10 cellular contexts compared by ENCODE assay signal in genomic region chr14:92577321-92577742, GRCh38.
DNase-seq lines count a peak whose midpoint lies in the region; ATAC-seq, FAIRE-seq and TF ChIP-seq lines count a peak whose summit lies in the region.
"Had no signal": no experiment of that assay in that cellular context is flagged by ENCODE, and none has a peak within 500 bp of the region (broad histone marks: within the 10 kb centered on the region; RNA-seq: fewer than 3 reads in every experiment).

No MANE protein-coding gene starts in this region.

- TF ChIP-seq POLR2A in lower leg skin (IDR thresholded peaks at IDR 0.05) (no peak), upper lobe of left lung (IDR thresholded peaks at IDR 0.05) (no peak)

- peaks cover 24% of the 10 kb centered on the region for H3K4me1 Mint-ChIP-seq in activated CD4-positive, alpha-beta memory T cell treated with anti-CD3 and anti-CD28 coated beads for 36 hours (ENCODE audit: low read depth)

- CTCF ChIA-PET in activated CD4-positive, alpha-beta memory T cell treated with anti-CD3 and anti-CD28 coated beads for 36 hours (lab: Charles Lee): interaction anchor here (0.9 to 1.9 kb wide), 7 partner anchors 8 to 112 kb away, joined by 3 to 6 read pairs (median 4); no protein-coding TSS in a partner anchor

- peak overlapping the region; percentile 34 for H3K27ac Mint-ChIP-seq in activated CD4-positive, alpha-beta memory T cell treated with anti-CD3 and anti-CD28 coated beads for 36 hours

- no peak overlapping the region for H3K4me3 ChIP-seq in BLaER1 treated with 17β-estradiol and CSF1 and Interleukin-3, amounts not matched to agents 10 nM and 100 nM
- H3K4me3 ChIP-seq in lower leg skin (ENCODE audit: low read depth, poor library complexity, severe bottlenecking): no peak overlapping the region
- H3K4me3 ChIP-seq in brain microvascular endothelial cell (ENCODE audit: low read depth, low read length): no peak overlapping the region
- H3K4me3 ChIP-seq in upper lobe of left lung: no peak overlapping the region
- H3K4me3 ChIP-seq: lung had no signal

- peak; percentile 53 for DNase-seq in activated CD4-positive, alpha-beta memory T cell treated with anti-CD3 and anti-CD28 coated beads for 36 hours
- DNase-seq in lower leg skin (ENCODE audit: low spot score in 2 of 2): no peak
- DNase-seq in brain microvascular endothelial cell: no peak
- no peak for DNase-seq in HTR-8/SVneo (ENCODE audit: insufficient read length, low spot score)
- no peak for DNase-seq in upper lobe of left lung

- no peak for TF ChIP-seq EP300 in upper lobe of left lung (IDR thresholded peaks at IDR 0.05)

- H3K9me3 Mint-ChIP-seq in activated CD4-positive, alpha-beta memory T cell treated with anti-CD3 and anti-CD28 coated beads for 36 hours: no peaks in the 10 kb centered on the region

- peak overlapping the region; percentile 6 for H3K4me3 Mint-ChIP-seq in activated CD4-positive, alpha-beta memory T cell treated with anti-CD3 and anti-CD28 coated beads for 36 hours

- in situ Hi-C loops in brain microvascular endothelial cell (cut with HindIII; ENCODE audit: low pct_ligation_motif_present, low sequenced_read_pairs): no loop called here

- POLR2A ChIA-PET in activated CD4-positive, alpha-beta memory T cell treated with anti-CD3 and anti-CD28 coated beads for 36 hours (lab: Charles Lee): interaction anchor here (1.0 to 1.3 kb wide), 2 partner anchors 14 to 21 kb away, joined by 3 read pairs; no protein-coding TSS in a partner anchor

- peaks cover 7 to 18% (median 12%) of the 10 kb centered on the region in 11 experiments; a peak in 17 of 22 replicates for H3K9me3 ChIP-seq in BLaER1 treated with 17β-estradiol and CSF1 and Interleukin-3, amounts not matched to agents 10 nM and 100 nM (replicated peaks in 1 of 11)
- no peaks in the 10 kb centered on the region for H3K9me3 ChIP-seq in upper lobe of left lung

- peak overlapping the region; percentile 21 to 73 (median 53) for H3K4me2 ChIP-seq in BLaER1 treated with 17β-estradiol and CSF1 and Interleukin-3, amounts not matched to agents 10 nM and 100 nM

- peak; percentile 81 for ATAC-seq in GM19035 (IDR thresholded peaks at IDR 0.05; ENCODE audit: unreplicated experiment)
- peak; percentile 50 for ATAC-seq in HG02970 (IDR thresholded peaks at IDR 0.05; ENCODE audit: low FRiP score, unreplicated experiment)
- no peak for ATAC-seq in upper lobe of left lung (ENCODE audit: low FRiP score in 2 of 2)

- peaks cover 16 to 46% (median 37%) of the 10 kb centered on the region in 10 experiments for H3K4me1 ChIP-seq in BLaER1 treated with 17β-estradiol and CSF1 and Interleukin-3, amounts not matched to agents 10 nM and 100 nM
- no peaks in the 10 kb centered on the region for H3K4me1 ChIP-seq in upper lobe of left lung

- H3K27ac ChIP-seq in BLaER1 treated with 17β-estradiol and CSF1 and Interleukin-3, amounts not matched to agents 10 nM and 100 nM: peak overlapping the region in 2 of 11 experiments; percentile 11 to 33; a peak in 1 of 22 replicates
- H3K27ac ChIP-seq in brain microvascular endothelial cell (no peak overlapping the region), upper lobe of left lung (peak overlapping the region in 2 of 4 donors; percentile 9 to 30)
- H3K27ac ChIP-seq: C4-2B had no signal

- H3K36me3 ChIP-seq in BLaER1 treated with 17β-estradiol and CSF1 and Interleukin-3, amounts not matched to agents 10 nM and 100 nM: peaks cover 0 to 70% (median 17%) of the 10 kb centered on the region in 11 experiments; a peak in 12 of 22 replicates
- H3K36me3 ChIP-seq in brain microvascular endothelial cell (replicated peaks) (peaks cover 6% of the 10 kb centered on the region), upper lobe of left lung (peaks cover 0 to 43% (median 21%) of the 10 kb centered on the region in 4 donors)

- H3K9ac ChIP-seq in BLaER1 treated with 17β-estradiol and CSF1 and Interleukin-3, amounts not matched to agents 10 nM and 100 nM: peak overlapping the region in 2 of 11 experiments; percentile 6 to 46; a peak in 3 of 22 replicates

- intact Hi-C loops in activated CD4-positive, alpha-beta memory T cell treated with anti-CD3 and anti-CD28 coated beads for 36 hours (cut with micrococcal nuclease): loop anchor here (1.0 to 5.0 kb wide), 2 partner anchors 9 to 65 kb away; partner anchors contain the start of gene RIN3
- intact Hi-C loops in lower leg skin (cut with DNase I; ENCODE audit: low total_unique reads): no loop called here

- H3K27me3 Mint-ChIP-seq in activated CD4-positive, alpha-beta memory T cell treated with anti-CD3 and anti-CD28 coated beads for 36 hours: no peaks in the 10 kb centered on the region

- H4K20me1 ChIP-seq in BLaER1 treated with 17β-estradiol and CSF1 and Interleukin-3, amounts not matched to agents 10 nM and 100 nM: peaks cover 0 to 4% (median 0%) of the 10 kb centered on the region in 11 experiments; a peak in 1 of 22 replicates

- TF ChIP-seq CTCF in lower leg skin (IDR thresholded peaks at IDR 0.05) (no peak), brain microvascular endothelial cell (IDR thresholded peaks at IDR 0.05; ENCODE audit: low read depth, low read length, missing control alignments) (no peak), upper lobe of left lung (IDR thresholded peaks at IDR 0.05) (no peak)

- no peak for FAIRE-seq in HTR-8/SVneo (lab: Jason Lieb, UNC)

- no peaks in the 10 kb centered on the region for H3K36me3 Mint-ChIP-seq in activated CD4-positive, alpha-beta memory T cell treated with anti-CD3 and anti-CD28 coated beads for 36 hours

- WGBS in lower leg skin, 2 donors: 89 to 96% methylated on average over 13 of the region's 13 CpGs
- 85 to 95% methylated on average over 13 of the region's 13 CpGs for WGBS in upper lobe of left lung, 2 donors

- peaks cover 0 to 8% (median 0%) of the 10 kb centered on the region in 11 experiments; a peak in 3 of 22 replicates for H3K27me3 ChIP-seq in BLaER1 treated with 17β-estradiol and CSF1 and Interleukin-3, amounts not matched to agents 10 nM and 100 nM
- H3K27me3 ChIP-seq in brain microvascular endothelial cell (replicated peaks) (no peaks in the 10 kb centered on the region), upper lobe of left lung (no peaks in the 10 kb centered on the region)

Comparison
In these comparisons a context has a peak if more than half of its experiments do, and no peak if none do; other contexts are left out.
1. ATAC-seq: peak in GM19035 (single experiment) and HG02970 (single experiment); none in upper lobe of left lung (0 of 2).